ENCODE assay signal across 8 cellular contexts in genomic region chr3:157081681-157082210, GRCh38.
DNase-seq lines count a peak whose midpoint lies in the region; ATAC-seq, FAIRE-seq and TF ChIP-seq lines count a peak whose summit lies in the region.

No MANE protein-coding gene starts in this region.

- no peaks in the 10 kb centered on the region for H3K9me3 Mint-ChIP-seq in T-helper 1 cell treated with Interleukin-12 subunit alpha and Interleukin-12 subunit beta and Interleukin-4 antibody, amounts not matched to agents 30 μg/mL and 1 μg/mL, for 36 hours

- no peak overlapping the region for H3K4me3 Mint-ChIP-seq in T-helper 1 cell treated with Interleukin-12 subunit alpha and Interleukin-12 subunit beta and Interleukin-4 antibody, amounts not matched to agents 30 μg/mL and 1 μg/mL, for 36 hours

- H3K27me3 ChIP-seq in bronchial epithelial cell (ENCODE audit: control insufficient read depth, insufficient read depth, low read length): no peaks in the 10 kb centered on the region
- H3K27me3 ChIP-seq in layer of hippocampus (ENCODE audit: control insufficient read depth, insufficient read depth, low read length): no peaks in the 10 kb centered on the region

- no peaks in the 10 kb centered on the region for H3K36me3 ChIP-seq in bronchial epithelial cell (ENCODE audit: control insufficient read depth, insufficient read depth, low read length)

- peak overlapping the region; percentile 46 for H3K27ac Mint-ChIP-seq in T-helper 1 cell treated with Interleukin-12 subunit alpha and Interleukin-12 subunit beta and Interleukin-4 antibody, amounts not matched to agents 30 μg/mL and 1 μg/mL, for 36 hours

- no peak overlapping the region for H3K4me3 ChIP-seq in bronchial epithelial cell (ENCODE audit: low read depth, low read length)

- peaks cover 48% of the 10 kb centered on the region for H3K4me1 Mint-ChIP-seq in T-helper 1 cell treated with Interleukin-12 subunit alpha and Interleukin-12 subunit beta and Interleukin-4 antibody, amounts not matched to agents 30 μg/mL and 1 μg/mL, for 36 hours (ENCODE audit: low read depth)

- no peaks in the 10 kb centered on the region for H3K27me3 Mint-ChIP-seq in T-helper 1 cell treated with Interleukin-12 subunit alpha and Interleukin-12 subunit beta and Interleukin-4 antibody, amounts not matched to agents 30 μg/mL and 1 μg/mL, for 36 hours (ENCODE audit: low read depth)

- DNase-seq in bronchial epithelial cell (ENCODE audit: low read depth) (peak; percentile 97), kidney glomerular epithelial cell (lab: John Stamatoyannopoulos, UW) (no peak), NCI-H748 (lab: John Stamatoyannopoulos, UW; ENCODE audit: unreplicated experiment) (no peak)
- DNase-seq in stimulated activated CD4-positive, alpha-beta T cell treated with anti-CD3 and anti-CD28 coated beads, Interleukin-2, amount 100 ng/mL, for 4 hours (ENCODE audit: low read depth): peak; percentile 73

- no peaks in the 10 kb centered on the region for H3K36me3 Mint-ChIP-seq in T-helper 1 cell treated with Interleukin-12 subunit alpha and Interleukin-12 subunit beta and Interleukin-4 antibody, amounts not matched to agents 30 μg/mL and 1 μg/mL, for 36 hours (ENCODE audit: low read depth)

- TF ChIP-seq CTCF in bronchial epithelial cell (IDR thresholded peaks at IDR 0.05; ENCODE audit: insufficient read depth, low read length, severe bottlenecking): peak; percentile 99

- FAIRE-seq in bronchial epithelial cell (lab: Jason Lieb, UNC): no peak

- ATAC-seq in GM18868 (IDR thresholded peaks at IDR 0.05; ENCODE audit: unreplicated experiment) (peak; percentile 88), HG03095 (IDR thresholded peaks at IDR 0.05; ENCODE audit: unreplicated experiment) (peak; percentile 74)

- H3K27ac ChIP-seq in layer of hippocampus (ENCODE audit: low read depth, low read length): peak overlapping the region; percentile 35

Comparison
In these comparisons a context has a peak if more than half of its experiments do, and no peak if none do; other contexts are left out.
1. DNase-seq: peak in bronchial epithelial cell (single experiment) and stimulated activated CD4-positive, alpha-beta T cell treated with anti-CD3 and anti-CD28 coated beads, Interleukin-2, amount 100 ng/mL, for 4 hours (single experiment); none in kidney glomerular epithelial cell (single experiment) and NCI-H748 (single experiment).